In the genomic region with DNA sequence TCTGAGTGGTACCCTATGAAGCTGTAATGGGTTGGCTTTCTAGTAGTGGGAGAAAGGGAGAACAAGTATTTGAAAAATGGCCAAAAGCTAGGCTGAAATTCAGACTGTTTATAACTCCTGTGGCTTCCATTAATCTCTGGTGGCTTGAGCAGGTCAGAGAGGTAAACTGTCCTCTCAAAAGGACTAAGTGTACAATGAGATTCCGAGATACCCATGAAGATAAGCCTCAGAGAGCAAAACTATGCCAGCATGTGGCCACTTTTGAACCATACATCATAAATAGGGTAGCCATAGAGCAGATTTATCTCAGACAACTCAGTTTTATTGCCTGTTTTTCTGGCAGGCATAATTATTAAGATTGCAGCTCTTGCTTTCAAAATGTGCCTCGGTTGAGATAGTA, we compare ENCODE assay signal across 20 cellular contexts.
A peak's percentile ranks its signal among the peaks of the same experiment; 100 is the strongest.
DNase-seq lines count a peak whose midpoint lies in the region; TF ChIP-seq lines count a peak whose summit lies in the region.
"Had no signal": no experiment of that assay in that cellular context is flagged by ENCODE, and none has a peak within 500 bp of the region (broad histone marks: within the 10 kb centered on the region; RNA-seq: fewer than 3 reads in every experiment).

No MANE protein-coding gene starts in this region.

- H3K4me1 Mint-ChIP-seq in endothelial cell (ENCODE audit: unreplicated experiment): no peaks in the 10 kb centered on the region
- H3K4me1 Mint-ChIP-seq: B cell had no signal

- H3K27ac Mint-ChIP-seq in endothelial cell (ENCODE audit: unreplicated experiment): no peak overlapping the region
- H3K27ac Mint-ChIP-seq: B cell; CD4-positive, alpha-beta T cell; CD8-positive, alpha-beta T cell had no signal

- TF ChIP-seq EP300 in neural cell (conservative IDR thresholded peaks at IDR 0.05; ENCODE audit: poor library complexity, severe bottlenecking): no peak

- no peak overlapping the region for H3K4me3 ChIP-seq in neural cell (ENCODE audit: low read length)
- H3K4me3 ChIP-seq: A549; BLaER1 treated with 17β-estradiol and CSF1 and Interleukin-3, amounts not matched to agents 10 nM and 100 nM had no signal

- H3K4me3 Mint-ChIP-seq in endothelial cell (ENCODE audit: unreplicated experiment): no peak overlapping the region
- H3K4me3 Mint-ChIP-seq: B cell; CD4-positive, alpha-beta T cell; CD8-positive, alpha-beta T cell had no signal

- H3K36me3 ChIP-seq in neural cell (ENCODE audit: insufficient read depth, low read length): no peaks in the 10 kb centered on the region
- H3K36me3 ChIP-seq: BLaER1 treated with 17β-estradiol and CSF1 and Interleukin-3, amounts not matched to agents 10 nM and 100 nM had no signal

- no peaks in the 10 kb centered on the region for H3K27me3 ChIP-seq in neural cell (ENCODE audit: insufficient read depth, low read depth, low read length)

- TF ChIP-seq RAD21 in neural cell (conservative IDR thresholded peaks at IDR 0.05): no peak

- H3K27me3 Mint-ChIP-seq in endothelial cell (ENCODE audit: unreplicated experiment): peaks cover 1% of the 10 kb centered on the region
- H3K27me3 Mint-ChIP-seq: B cell; CD4-positive, alpha-beta T cell had no signal

- no peaks in the 10 kb centered on the region for H3K36me3 Mint-ChIP-seq in endothelial cell (ENCODE audit: low read depth, unreplicated experiment)
- H3K36me3 Mint-ChIP-seq: CD8-positive, alpha-beta T cell had no signal

- H3K79me2 ChIP-seq in neural cell (replicated peaks; ENCODE audit: insufficient read depth, low read length): no peaks in the 10 kb centered on the region

- no peak overlapping the region for H3K4me2 ChIP-seq in neural cell (ENCODE audit: low read length)
- H3K4me2 ChIP-seq: A549; BLaER1 treated with 17β-estradiol and CSF1 and Interleukin-3, amounts not matched to agents 10 nM and 100 nM had no signal

- H3K9me3 ChIP-seq in neural cell (ENCODE audit: low read length): no peaks in the 10 kb centered on the region
- H3K9me3 ChIP-seq: A549, Caco-2 had no signal

- no peak for TF ChIP-seq CTCF in neural cell (IDR thresholded peaks at IDR 0.05; ENCODE audit: poor library complexity, severe bottlenecking)
- TF ChIP-seq CTCF in endothelial cell (IDR thresholded peaks at IDR 0.05; ENCODE audit: unreplicated experiment): no peak

- peak; percentile 7 for DNase-seq in NCI-H2227 (lab: John Stamatoyannopoulos, UW; ENCODE audit: unreplicated experiment)
- no peak for DNase-seq in NCI-H2227 treated with DMSO at 0.1 percent for 48 hours (lab: John Stamatoyannopoulos, UW)
- DNase-seq in M059J (ENCODE audit: low read depth): peak; percentile 80
- peak; percentile 16 for DNase-seq in amniotic epithelial cell (ENCODE audit: low read depth)
- no peak for DNase-seq in endothelial cell (ENCODE audit: low spot score)
- DNase-seq in NCI-H1436 treated with DMSO at 0.1 percent for 48 hours (lab: John Stamatoyannopoulos, UW): no peak
- DNase-seq in stimulated activated naive CD4-positive, alpha-beta T cell (lab: John Stamatoyannopoulos, UW): no peak
- DNase-seq: AML-193; Caco-2; Calu3; CD4-positive, alpha-beta T cell; CD8-positive, alpha-beta T cell; DMS79 treated with DMSO at 0.1 percent for 48 hours; GF-D8 had no signal

- no peaks in the 10 kb centered on the region for H3F3A ChIP-seq in neural cell (ENCODE audit: insufficient read depth, low read length, poor library complexity, severe bottlenecking)

- H3K9me2 ChIP-seq in neural cell (ENCODE audit: insufficient read depth, low read length): no peaks in the 10 kb centered on the region

- no peak overlapping the region for H3K9ac ChIP-seq in neural cell (ENCODE audit: low read length)
- H3K9ac ChIP-seq: BLaER1 treated with 17β-estradiol and CSF1 and Interleukin-3, amounts not matched to agents 10 nM and 100 nM had no signal

- no peaks in the 10 kb centered on the region for H3K9me3 Mint-ChIP-seq in endothelial cell (ENCODE audit: unreplicated experiment)
- H3K9me3 Mint-ChIP-seq: CD4-positive, alpha-beta T cell; CD8-positive, alpha-beta T cell had no signal

- no peak overlapping the region for H3K27ac ChIP-seq in neural cell (ENCODE audit: low read length)
- H3K27ac ChIP-seq: 22Rv1; A549; BLaER1 treated with 17β-estradiol and CSF1 and Interleukin-3, amounts not matched to agents 10 nM and 100 nM; C4-2B had no signal

- no peaks in the 10 kb centered on the region for H4K20me1 ChIP-seq in neural cell (ENCODE audit: insufficient read depth)
- H4K20me1 ChIP-seq: BLaER1 treated with 17β-estradiol and CSF1 and Interleukin-3, amounts not matched to agents 10 nM and 100 nM had no signal

- H2AFZ ChIP-seq in neural cell (ENCODE audit: low read depth, low read length): no peak overlapping the region

TF ChIP-seq in neural cell, 6 proteins besides CTCF, POLR2A, EP300 and RAD21:
- no peak for TF ChIP-seq EZH2 (IDR thresholded peaks at IDR 0.05; ENCODE audit: borderline replicate concordance, insufficient read depth, low read length, poor library complexity, severe bottlenecking)
- TF ChIP-seq MXI1 (conservative IDR thresholded peaks at IDR 0.05; ENCODE audit: poor library complexity, severe bottlenecking): no peak
- TF ChIP-seq TAF1 (IDR thresholded peaks at IDR 0.05; ENCODE audit: low read depth): no peak
- peak; percentile 17 for TF ChIP-seq POLR2AphosphoS5 (IDR thresholded peaks at IDR 0.05)
- no peak for TF ChIP-seq REST (IDR thresholded peaks at IDR 0.05; ENCODE audit: borderline replicate concordance)
- TF ChIP-seq SMC3 (conservative IDR thresholded peaks at IDR 0.05; ENCODE audit: poor library complexity): no peak
TF ChIP-seq in neural cell: peak in this region for 1.

Comparison
In these comparisons a context has a peak if more than half of its experiments do, and no peak if none do; other contexts are left out.
1. DNase-seq: peak in NCI-H2227 (single experiment), M059J (single experiment) and amniotic epithelial cell (single experiment); none in NCI-H2227 treated with DMSO at 0.1 percent for 48 hours (single experiment), endothelial cell (single experiment), NCI-H1436 treated with DMSO at 0.1 percent for 48 hours (single experiment) and stimulated activated naive CD4-positive, alpha-beta T cell (0 of 6).